Comparison of ENCODE assay signal across 23 cellular contexts in genomic region chr12:103774977-103775560, GRCh38.
"Had no signal": no experiment of that assay in that cellular context is flagged by ENCODE, and none has a peak within 500 bp of the region (broad histone marks: within the 10 kb centered on the region; RNA-seq: fewer than 3 reads in every experiment).

No MANE protein-coding gene starts in this region.

- FAIRE-seq: frontal cortex, keratinocyte had no signal

- H3K4me2 ChIP-seq: smooth muscle cell had no signal

- H3K27ac ChIP-seq: coronary artery, left lung, neutrophil, parathyroid adenoma, right lobe of liver, suprapubic skin, transverse colon, upper lobe of right lung, vagina had no signal

- H3K27me3 ChIP-seq: left lung, neutrophil, right lobe of liver, suprapubic skin, transverse colon, upper lobe of right lung, vagina had no signal

- H3K9ac ChIP-seq: parathyroid adenoma had no signal

- DNase-seq: dermis blood vessel endothelial cell; effector memory CD4-positive, alpha-beta T cell; immature natural killer cell; left lung; naive B cell; right lobe of liver; stimulated activated CD4-positive, alpha-beta T cell treated with anti-CD3 and anti-CD28 coated beads, Interleukin-12 subunit alpha, Interleukin-12 subunit beta, amount 100 ng/mL, for 4 hours; stimulated activated CD4-positive, alpha-beta T cell treated with anti-CD3 and anti-CD28 coated beads, Interleukin-1b, Interleukin-23, amount 100 ng/mL, for 48 hours; stimulated activated CD4-positive, alpha-beta T cell treated with anti-CD3 and anti-CD28 coated beads, Interleukin-4, amount 100 ng/mL, for 1 hour; stimulated activated CD8-positive, alpha-beta memory T cell treated with anti-CD3 and anti-CD28 coated beads, Interleukin-4, amount 100 ng/mL, for 48 hours; stimulated activated naive CD4-positive, alpha-beta T cell; stimulated activated naive CD8-positive, alpha-beta T cell treated with anti-CD3 and anti-CD28 coated beads, Interleukin-15, amount 100 ng/mL, for 72 hours; transverse colon; upper lobe of right lung had no signal

- H3K79me2 ChIP-seq: parathyroid adenoma had no signal

- ATAC-seq: left lung; natural killer cell treated with Interleukin-12 subunit alpha and Interleukin-12 subunit beta and Interleukin-15 and Interleukin-18, amount 100 ng/mL, for 72 hours; stimulated activated naive CD8-positive, alpha-beta T cell treated with anti-CD3 and anti-CD28 coated beads, Interleukin-15, amount 100 ng/mL, for 72 hours; upper lobe of right lung had no signal

- H3K4me1 ChIP-seq: left lung, parathyroid adenoma, suprapubic skin, upper lobe of right lung, vagina had no signal

- H3K4me3 ChIP-seq: coronary artery, left lung, right lobe of liver, smooth muscle cell, suprapubic skin, transverse colon, upper lobe of right lung, vagina had no signal

- H2AFZ ChIP-seq: parathyroid adenoma had no signal

- H3K9me3 ChIP-seq: left lung, neutrophil, right lobe of liver, suprapubic skin, transverse colon, upper lobe of right lung, vagina had no signal
